In the genomic region with DNA sequence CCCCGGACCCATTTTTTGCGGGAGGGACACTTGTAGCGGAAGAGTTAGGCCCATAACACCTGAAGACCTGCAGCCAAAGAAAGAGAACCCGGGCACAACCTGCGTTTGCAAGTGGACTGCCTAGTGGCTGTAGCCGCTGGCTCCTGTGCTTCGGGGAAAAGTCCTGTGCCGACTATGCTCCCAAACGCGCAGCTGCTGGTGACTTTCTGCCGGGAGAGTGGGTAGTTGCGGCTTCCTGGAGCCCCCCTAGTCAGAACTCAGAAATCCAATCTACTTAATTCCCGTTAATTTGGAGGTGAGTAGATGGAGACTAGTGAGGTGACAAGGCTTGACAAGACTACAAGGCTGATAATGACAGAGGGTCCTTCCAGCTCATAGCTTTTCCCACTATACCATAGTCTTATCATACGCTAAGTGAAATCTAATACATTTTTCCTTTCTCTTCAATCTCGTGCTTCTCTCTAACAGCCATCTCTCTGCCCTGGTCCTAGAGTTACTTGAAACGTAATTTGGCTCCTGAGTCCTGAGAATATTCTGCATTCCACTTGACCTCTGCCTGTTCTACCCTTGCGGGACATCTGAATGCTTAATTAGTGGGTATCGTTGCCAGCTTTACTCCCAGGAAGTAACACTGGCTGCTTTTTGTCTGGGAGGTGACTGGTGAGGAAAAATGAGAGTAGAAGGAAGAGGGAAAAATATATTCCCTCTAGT, we compare ENCODE assay signal across 1 cellular context.
A peak's percentile ranks its signal among the peaks of the same experiment; 100 is the strongest.
TF ChIP-seq lines count a peak whose summit lies in the region.

No MANE protein-coding gene starts in this region.

TF ChIP-seq in HepG2, 621 proteins besides CTCF, POLR2A, EP300 and RAD21 (continued from another document and continues in another):
- 0 out of 2 replicates have a peak, but pooled peaks have one; percentile 3 for TF ChIP-seq ZNF329 (CRISPR knock-in tag; IDR thresholded peaks at IDR 0.05; ENCODE audit: low read depth)
- TF ChIP-seq, protein P1, sequence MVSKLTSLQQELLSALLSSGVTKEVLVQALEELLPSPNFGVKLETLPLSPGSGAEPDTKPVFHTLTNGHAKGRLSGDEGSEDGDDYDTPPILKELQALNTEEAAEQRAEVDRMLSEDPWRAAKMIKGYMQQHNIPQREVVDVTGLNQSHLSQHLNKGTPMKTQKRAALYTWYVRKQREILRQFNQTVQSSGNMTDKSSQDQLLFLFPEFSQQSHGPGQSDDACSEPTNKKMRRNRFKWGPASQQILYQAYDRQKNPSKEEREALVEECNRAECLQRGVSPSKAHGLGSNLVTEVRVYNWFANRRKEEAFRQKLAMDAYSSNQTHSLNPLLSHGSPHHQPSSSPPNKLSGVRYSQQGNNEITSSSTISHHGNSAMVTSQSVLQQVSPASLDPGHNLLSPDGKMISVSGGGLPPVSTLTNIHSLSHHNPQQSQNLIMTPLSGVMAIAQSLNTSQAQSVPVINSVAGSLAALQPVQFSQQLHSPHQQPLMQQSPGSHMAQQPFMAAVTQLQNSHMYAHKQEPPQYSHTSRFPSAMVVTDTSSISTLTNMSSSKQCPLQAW (CRISPR knock-in tag; IDR thresholded peaks at IDR 0.05) = no peak
- no peak for TF ChIP-seq ZNF619 (CRISPR knock-in tag; IDR thresholded peaks at IDR 0.05)
- peak; percentile 73 for TF ChIP-seq ASH2L (IDR thresholded peaks at IDR 0.05; ENCODE audit: insufficient read length, low read depth, low read length)
- no peak for TF ChIP-seq CAMTA2 (CRISPR knock-in tag; IDR thresholded peaks at IDR 0.05; ENCODE audit: borderline replicate concordance)
- TF ChIP-seq HDAC6 (IDR thresholded peaks at IDR 0.05; ENCODE audit: low read depth, low read length) = no peak
- TF ChIP-seq RARA (CRISPR knock-in tag; IDR thresholded peaks at IDR 0.05) = no peak; the same call in 1 of the 2 replicates
- TF ChIP-seq, protein P2, sequence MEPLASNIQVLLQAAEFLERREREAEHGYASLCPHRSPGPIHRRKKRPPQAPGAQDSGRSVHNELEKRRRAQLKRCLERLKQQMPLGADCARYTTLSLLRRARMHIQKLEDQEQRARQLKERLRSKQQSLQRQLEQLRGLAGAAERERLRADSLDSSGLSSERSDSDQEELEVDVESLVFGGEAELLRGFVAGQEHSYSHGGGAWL (CRISPR knock-in tag; IDR thresholded peaks at IDR 0.05) = peak; percentile 23; the same call in 1 of the 2 replicates
- TF ChIP-seq, protein P3, sequence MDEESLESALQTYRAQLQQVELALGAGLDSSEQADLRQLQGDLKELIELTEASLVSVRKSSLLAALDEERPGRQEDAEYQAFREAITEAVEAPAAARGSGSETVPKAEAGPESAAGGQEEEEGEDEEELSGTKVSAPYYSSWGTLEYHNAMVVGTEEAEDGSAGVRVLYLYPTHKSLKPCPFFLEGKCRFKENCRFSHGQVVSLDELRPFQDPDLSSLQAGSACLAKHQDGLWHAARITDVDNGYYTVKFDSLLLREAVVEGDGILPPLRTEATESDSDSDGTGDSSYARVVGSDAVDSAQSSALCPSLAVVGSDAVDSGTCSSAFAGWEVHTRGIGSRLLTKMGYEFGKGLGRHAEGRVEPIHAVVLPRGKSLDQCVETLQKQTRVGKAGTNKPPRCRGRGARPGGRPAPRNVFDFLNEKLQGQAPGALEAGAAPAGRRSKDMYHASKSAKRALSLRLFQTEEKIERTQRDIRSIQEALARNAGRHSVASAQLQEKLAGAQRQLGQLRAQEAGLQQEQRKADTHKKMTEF (CRISPR knock-in tag; IDR thresholded peaks at IDR 0.05) = peak; percentile 31; the same call in 1 of the 2 replicates
- no peak for TF ChIP-seq GLI4 (CRISPR knock-in tag; IDR thresholded peaks at IDR 0.05; ENCODE audit: borderline replicate concordance)
- 0 out of 2 replicates have a peak, but pooled peaks have one; percentile 34 for TF ChIP-seq ZNF577 (CRISPR knock-in tag; IDR thresholded peaks at IDR 0.05; ENCODE audit: borderline replicate concordance, low read depth)
- TF ChIP-seq ZNF772 (CRISPR knock-in tag; IDR thresholded peaks at IDR 0.05) = 0 out of 2 replicates have a peak, but pooled peaks have one; percentile 20
- peak; percentile 12 for TF ChIP-seq ZEB1 (IDR thresholded peaks at IDR 0.05; ENCODE audit: insufficient replicate concordance, low read depth)
- TF ChIP-seq PHF20 (CRISPR knock-in tag; IDR thresholded peaks at IDR 0.05) = no peak
- TF ChIP-seq ZNF672 (CRISPR knock-in tag; IDR thresholded peaks at IDR 0.05) = 0 out of 2 replicates have a peak, but pooled peaks have one; percentile 9
- TF ChIP-seq, protein P4, sequence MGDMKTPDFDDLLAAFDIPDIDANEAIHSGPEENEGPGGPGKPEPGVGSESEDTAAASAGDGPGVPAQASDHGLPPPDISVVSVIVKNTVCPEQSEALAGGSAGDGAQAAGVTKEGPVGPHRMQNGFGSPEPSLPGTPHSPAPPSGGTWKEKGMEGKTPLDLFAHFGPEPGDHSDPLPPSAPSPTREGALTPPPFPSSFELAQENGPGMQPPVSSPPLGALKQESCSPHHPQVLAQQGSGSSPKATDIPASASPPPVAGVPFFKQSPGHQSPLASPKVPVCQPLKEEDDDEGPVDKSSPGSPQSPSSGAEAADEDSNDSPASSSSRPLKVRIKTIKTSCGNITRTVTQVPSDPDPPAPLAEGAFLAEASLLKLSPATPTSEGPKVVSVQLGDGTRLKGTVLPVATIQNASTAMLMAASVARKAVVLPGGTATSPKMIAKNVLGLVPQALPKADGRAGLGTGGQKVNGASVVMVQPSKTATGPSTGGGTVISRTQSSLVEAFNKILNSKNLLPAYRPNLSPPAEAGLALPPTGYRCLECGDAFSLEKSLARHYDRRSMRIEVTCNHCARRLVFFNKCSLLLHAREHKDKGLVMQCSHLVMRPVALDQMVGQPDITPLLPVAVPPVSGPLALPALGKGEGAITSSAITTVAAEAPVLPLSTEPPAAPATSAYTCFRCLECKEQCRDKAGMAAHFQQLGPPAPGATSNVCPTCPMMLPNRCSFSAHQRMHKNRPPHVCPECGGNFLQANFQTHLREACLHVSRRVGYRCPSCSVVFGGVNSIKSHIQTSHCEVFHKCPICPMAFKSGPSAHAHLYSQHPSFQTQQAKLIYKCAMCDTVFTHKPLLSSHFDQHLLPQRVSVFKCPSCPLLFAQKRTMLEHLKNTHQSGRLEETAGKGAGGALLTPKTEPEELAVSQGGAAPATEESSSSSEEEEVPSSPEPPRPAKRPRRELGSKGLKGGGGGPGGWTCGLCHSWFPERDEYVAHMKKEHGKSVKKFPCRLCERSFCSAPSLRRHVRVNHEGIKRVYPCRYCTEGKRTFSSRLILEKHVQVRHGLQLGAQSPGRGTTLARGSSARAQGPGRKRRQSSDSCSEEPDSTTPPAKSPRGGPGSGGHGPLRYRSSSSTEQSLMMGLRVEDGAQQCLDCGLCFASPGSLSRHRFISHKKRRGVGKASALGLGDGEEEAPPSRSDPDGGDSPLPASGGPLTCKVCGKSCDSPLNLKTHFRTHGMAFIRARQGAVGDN (CRISPR knock-in tag; IDR thresholded peaks at IDR 0.05) = peak; percentile 64
- TF ChIP-seq HOXA9 (CRISPR knock-in tag; IDR thresholded peaks at IDR 0.05; ENCODE audit: borderline replicate concordance) = peak; percentile 6; the same call in 1 of the 2 replicates
- TF ChIP-seq, protein P5, sequence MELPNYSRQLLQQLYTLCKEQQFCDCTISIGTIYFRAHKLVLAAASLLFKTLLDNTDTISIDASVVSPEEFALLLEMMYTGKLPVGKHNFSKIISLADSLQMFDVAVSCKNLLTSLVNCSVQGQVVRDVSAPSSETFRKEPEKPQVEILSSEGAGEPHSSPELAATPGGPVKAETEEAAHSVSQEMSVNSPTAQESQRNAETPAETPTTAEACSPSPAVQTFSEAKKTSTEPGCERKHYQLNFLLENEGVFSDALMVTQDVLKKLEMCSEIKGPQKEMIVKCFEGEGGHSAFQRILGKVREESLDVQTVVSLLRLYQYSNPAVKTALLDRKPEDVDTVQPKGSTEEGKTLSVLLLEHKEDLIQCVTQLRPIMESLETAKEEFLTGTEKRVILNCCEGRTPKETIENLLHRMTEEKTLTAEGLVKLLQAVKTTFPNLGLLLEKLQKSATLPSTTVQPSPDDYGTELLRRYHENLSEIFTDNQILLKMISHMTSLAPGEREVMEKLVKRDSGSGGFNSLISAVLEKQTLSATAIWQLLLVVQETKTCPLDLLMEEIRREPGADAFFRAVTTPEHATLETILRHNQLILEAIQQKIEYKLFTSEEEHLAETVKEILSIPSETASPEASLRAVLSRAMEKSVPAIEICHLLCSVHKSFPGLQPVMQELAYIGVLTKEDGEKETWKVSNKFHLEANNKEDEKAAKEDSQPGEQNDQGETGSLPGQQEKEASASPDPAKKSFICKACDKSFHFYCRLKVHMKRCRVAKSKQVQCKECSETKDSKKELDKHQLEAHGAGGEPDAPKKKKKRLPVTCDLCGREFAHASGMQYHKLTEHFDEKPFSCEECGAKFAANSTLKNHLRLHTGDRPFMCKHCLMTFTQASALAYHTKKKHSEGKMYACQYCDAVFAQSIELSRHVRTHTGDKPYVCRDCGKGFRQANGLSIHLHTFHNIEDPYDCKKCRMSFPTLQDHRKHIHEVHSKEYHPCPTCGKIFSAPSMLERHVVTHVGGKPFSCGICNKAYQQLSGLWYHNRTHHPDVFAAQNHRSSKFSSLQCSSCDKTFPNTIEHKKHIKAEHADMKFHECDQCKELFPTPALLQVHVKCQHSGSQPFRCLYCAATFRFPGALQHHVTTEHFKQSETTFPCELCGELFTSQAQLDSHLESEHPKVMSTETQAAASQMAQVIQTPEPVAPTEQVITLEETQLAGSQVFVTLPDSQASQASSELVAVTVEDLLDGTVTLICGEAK (IDR thresholded peaks at IDR 0.05) = no peak
- TF ChIP-seq, protein P5 (CRISPR knock-in tag; IDR thresholded peaks at IDR 0.05) = 0 out of 2 replicates have a peak, but pooled peaks have one; percentile 2
- TF ChIP-seq ZNF354B (CRISPR knock-in tag; IDR thresholded peaks at IDR 0.05) = no peak
- peak; percentile 16; the same call in 1 of the 2 replicates for TF ChIP-seq SRY (CRISPR knock-in tag; IDR thresholded peaks at IDR 0.05)
- TF ChIP-seq AGO2 (optimal IDR thresholded peaks at IDR 0.05; ENCODE audit: low read depth, low read length) = peak; percentile 25
- 0 out of 2 replicates have a peak, but pooled peaks have one; percentile 1 for TF ChIP-seq ARNTL (CRISPR knock-in tag; IDR thresholded peaks at IDR 0.05)
- TF ChIP-seq ZNF703 (CRISPR knock-in tag; IDR thresholded peaks at IDR 0.05; ENCODE audit: borderline replicate concordance) = peak; percentile 70; the same call in 1 of the 2 replicates
- peak; percentile 10; the same call in 1 of the 2 replicates for TF ChIP-seq ZNF557 (CRISPR knock-in tag; IDR thresholded peaks at IDR 0.05)
- 0 out of 2 replicates have a peak, but pooled peaks have one; percentile 3 for TF ChIP-seq ZNF761 (CRISPR knock-in tag; conservative IDR thresholded peaks at IDR 0.05)
- no peak for TF ChIP-seq ZNF660 (CRISPR knock-in tag; IDR thresholded peaks at IDR 0.05; ENCODE audit: borderline replicate concordance, low read depth)
- TF ChIP-seq, protein P6, sequence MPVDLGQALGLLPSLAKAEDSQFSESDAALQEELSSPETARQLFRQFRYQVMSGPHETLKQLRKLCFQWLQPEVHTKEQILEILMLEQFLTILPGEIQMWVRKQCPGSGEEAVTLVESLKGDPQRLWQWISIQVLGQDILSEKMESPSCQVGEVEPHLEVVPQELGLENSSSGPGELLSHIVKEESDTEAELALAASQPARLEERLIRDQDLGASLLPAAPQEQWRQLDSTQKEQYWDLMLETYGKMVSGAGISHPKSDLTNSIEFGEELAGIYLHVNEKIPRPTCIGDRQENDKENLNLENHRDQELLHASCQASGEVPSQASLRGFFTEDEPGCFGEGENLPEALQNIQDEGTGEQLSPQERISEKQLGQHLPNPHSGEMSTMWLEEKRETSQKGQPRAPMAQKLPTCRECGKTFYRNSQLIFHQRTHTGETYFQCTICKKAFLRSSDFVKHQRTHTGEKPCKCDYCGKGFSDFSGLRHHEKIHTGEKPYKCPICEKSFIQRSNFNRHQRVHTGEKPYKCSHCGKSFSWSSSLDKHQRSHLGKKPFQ (CRISPR knock-in tag; IDR thresholded peaks at IDR 0.05; ENCODE audit: insufficient replicate concordance) = peak; percentile 17
- no peak; the same call in none of the 2 replicates for TF ChIP-seq ZC3H13 (CRISPR knock-in tag; IDR thresholded peaks at IDR 0.05)
- TF ChIP-seq, protein P7, sequence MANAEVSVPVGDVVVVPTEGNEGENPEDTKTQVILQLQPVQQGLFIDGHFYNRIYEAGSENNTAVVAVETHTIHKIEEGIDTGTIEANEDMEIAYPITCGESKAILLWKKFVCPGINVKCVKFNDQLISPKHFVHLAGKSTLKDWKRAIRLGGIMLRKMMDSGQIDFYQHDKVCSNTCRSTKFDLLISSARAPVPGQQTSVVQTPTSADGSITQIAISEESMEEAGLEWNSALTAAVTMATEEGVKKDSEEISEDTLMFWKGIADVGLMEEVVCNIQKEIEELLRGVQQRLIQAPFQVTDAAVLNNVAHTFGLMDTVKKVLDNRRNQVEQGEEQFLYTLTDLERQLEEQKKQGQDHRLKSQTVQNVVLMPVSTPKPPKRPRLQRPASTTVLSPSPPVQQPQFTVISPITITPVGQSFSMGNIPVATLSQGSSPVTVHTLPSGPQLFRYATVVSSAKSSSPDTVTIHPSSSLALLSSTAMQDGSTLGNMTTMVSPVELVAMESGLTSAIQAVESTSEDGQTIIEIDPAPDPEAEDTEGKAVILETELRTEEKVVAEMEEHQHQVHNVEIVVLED (CRISPR knock-in tag; IDR thresholded peaks at IDR 0.05; ENCODE audit: borderline replicate concordance) = no peak
- peak; percentile 44; the same call in 1 of the 2 replicates for TF ChIP-seq RNF2 (conservative IDR thresholded peaks at IDR 0.05; ENCODE audit: low read depth)
- TF ChIP-seq ZNF746 (CRISPR knock-in tag; IDR thresholded peaks at IDR 0.05) = peak; percentile 17
- 0 out of 2 replicates have a peak, but pooled peaks have one; percentile 10 for TF ChIP-seq JUNB (CRISPR knock-in tag; IDR thresholded peaks at IDR 0.05; ENCODE audit: borderline replicate concordance)
